8 cellular contexts compared by ENCODE assay signal in genomic region chr1:219324629-219325367, GRCh38.
DNase-seq lines count a peak whose midpoint lies in the region; ATAC-seq, FAIRE-seq and TF ChIP-seq lines count a peak whose summit lies in the region.

No MANE protein-coding gene starts in this region.

- DNase-seq in GM12864 (ENCODE audit: low read depth) (peak; percentile 8), RPMI7951 (ENCODE audit: low read depth) (peak; percentile 84), kidney epithelial cell (ENCODE audit: low read depth) (peak; percentile 94), NCI-H1417 treated with DMSO at 0.1 percent for 48 hours (lab: John Stamatoyannopoulos, UW) (no peak), kidney (no peak), NCI-H1105 treated with DMSO at 0.1 percent for 48 hours (lab: John Stamatoyannopoulos, UW) (no peak), COR-L47 (lab: John Stamatoyannopoulos, UW) (no peak)

- H3K4me1 ChIP-seq in kidney (ENCODE audit: control insufficient read depth in 1 of 2, insufficient read depth in 1 of 2, low read depth in 1 of 2, low read length in 2 of 2) = no peaks in the 10 kb centered on the region

- H3K27me3 ChIP-seq in kidney epithelial cell (ENCODE audit: control insufficient read depth, insufficient read depth, low read length) = no peaks in the 10 kb centered on the region

- H3K27ac ChIP-seq in kidney (ENCODE audit: low read depth in 2 of 2, low read length in 2 of 2) = no peak overlapping the region

- no peak for FAIRE-seq in kidney (lab: Jason Lieb, UNC)

- H3K9me3 ChIP-seq in kidney (ENCODE audit: control insufficient read depth in 1 of 2, low read length in 2 of 2) = no peaks in the 10 kb centered on the region

- no peak overlapping the region for H3K9ac ChIP-seq in kidney (ENCODE audit: low read length in 2 of 2)

- H3K36me3 ChIP-seq in kidney epithelial cell (ENCODE audit: control insufficient read depth, insufficient read depth, low read length) (no peaks in the 10 kb centered on the region), kidney (ENCODE audit: control insufficient read depth in 1 of 2, insufficient read depth in 2 of 2, low read length in 2 of 2) (no peaks in the 10 kb centered on the region)

- TF ChIP-seq CTCF in GM12864 (IDR thresholded peaks at IDR 0.05; ENCODE audit: low read depth, low read length, missing control alignments) = no peak
- no peak for TF ChIP-seq CTCF in kidney epithelial cell (IDR thresholded peaks at IDR 0.05; ENCODE audit: insufficient read depth, low read length, poor library complexity, severe bottlenecking)
- TF ChIP-seq CTCF in kidney (IDR thresholded peaks at IDR 0.05; ENCODE audit: borderline replicate concordance, extremely low read depth, insufficient read depth) = no peak

- ATAC-seq in HG02852 (IDR thresholded peaks at IDR 0.05; ENCODE audit: unreplicated experiment) = peak; percentile 91

- intact Hi-C loops in kidney (cut with DNase I) = no loop called here

- H3K4me3 ChIP-seq in GM12864 (ENCODE audit: low read depth, low read length) (no peak overlapping the region), kidney epithelial cell (ENCODE audit: low read depth, low read length) (no peak overlapping the region), kidney (ENCODE audit: low read length in 2 of 2) (no peak overlapping the region)

Comparison
In these comparisons a context has a peak if more than half of its experiments do, and no peak if none do; other contexts are left out.
1. DNase-seq: peak in GM12864 (single experiment), RPMI7951 (single experiment) and kidney epithelial cell (single experiment); none in NCI-H1417 treated with DMSO at 0.1 percent for 48 hours (single experiment), kidney (single experiment), NCI-H1105 treated with DMSO at 0.1 percent for 48 hours (single experiment) and COR-L47 (single experiment).